Comparison of ENCODE assay signal across 10 cellular contexts in the genomic region with DNA sequence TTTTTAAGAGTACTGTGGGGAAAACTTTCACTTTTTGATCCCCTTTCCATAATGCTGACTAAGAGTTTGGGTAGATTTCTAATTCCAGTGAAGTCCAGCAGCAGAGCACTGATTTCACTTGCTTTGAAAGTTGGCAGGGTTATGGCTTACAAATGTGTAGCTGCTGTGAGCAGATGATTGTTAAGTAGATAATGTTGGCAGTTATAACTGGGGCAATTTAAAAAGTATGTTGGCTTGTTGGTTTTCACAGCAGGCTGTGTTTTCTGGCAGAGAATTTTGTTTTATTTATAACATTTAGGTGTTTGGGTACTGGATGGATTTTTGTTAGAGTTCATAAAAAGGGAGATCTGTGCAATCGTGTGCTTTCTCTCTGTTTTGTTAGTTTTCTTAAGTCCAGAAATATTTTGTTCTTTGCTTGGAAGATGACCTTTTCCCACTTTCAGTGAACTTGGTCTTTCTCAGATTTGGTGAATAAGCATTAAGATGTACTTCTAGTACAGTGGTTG. TPM values are rescaled to one million over a fixed set of nuclear protein-coding genes. Genes with fewer than 3 reads are reported as not detected.
DNase-seq lines count a peak whose midpoint lies in the region; ATAC-seq, FAIRE-seq and TF ChIP-seq lines count a peak whose summit lies in the region.
"Had no signal": no experiment of that assay in that cellular context is flagged by ENCODE, and none has a peak within 500 bp of the region (broad histone marks: within the 10 kb centered on the region; RNA-seq: fewer than 3 reads in every experiment).

No MANE protein-coding gene starts in this region.

- ATAC-seq in pancreas (peak; percentile 60 to 77 (median 74)), GM21528 (IDR thresholded peaks at IDR 0.05; ENCODE audit: low FRiP score, unreplicated experiment) (no peak), GM18909 (IDR thresholded peaks at IDR 0.05; ENCODE audit: poor library complexity, unreplicated experiment) (no peak)

- H3K36me3 ChIP-seq in SK-N-MC (ENCODE audit: insufficient read depth, low read length): no peaks in the 10 kb centered on the region; the same call in 1 of the 2 replicates
- no peaks in the 10 kb centered on the region for H3K36me3 ChIP-seq in pancreas
- H3K36me3 ChIP-seq in ascending aorta: no peaks in the 10 kb centered on the region

- H3K4me1 ChIP-seq in pancreas: peaks cover 14 to 40% (median 31%) of the 10 kb centered on the region in 3 donors
- peaks cover 0 to 9% of the 10 kb centered on the region in 2 donors for H3K4me1 ChIP-seq in ascending aorta

- peak overlapping the region; percentile 65 for H3K4me3 ChIP-seq in SK-N-MC
- no peak overlapping the region for H3K4me3 ChIP-seq in fibroblast of villous mesenchyme (ENCODE audit: low read depth, low read length)
- H3K4me3 ChIP-seq in pancreas: no peak overlapping the region
- H3K4me3 ChIP-seq in ascending aorta: no peak overlapping the region

- no peak for TF ChIP-seq CTCF in fibroblast of villous mesenchyme (IDR thresholded peaks at IDR 0.05; ENCODE audit: insufficient read depth, low read depth, low read length)
- no peak for TF ChIP-seq CTCF in pancreas (IDR thresholded peaks at IDR 0.05)
- no peak for TF ChIP-seq CTCF in ascending aorta (IDR thresholded peaks at IDR 0.05)

- peak overlapping the region; percentile 27 for H3K9ac ChIP-seq in SK-N-MC (ENCODE audit: insufficient read length)

- 12 to 14% methylated on average over 1 of the region's 1 CpG for WGBS in pancreas, 2 donors

- H3K27ac ChIP-seq in SK-N-MC (peak overlapping the region; percentile 91), pancreas (peak overlapping the region in 2 of 4 donors; percentile 16 to 18), ascending aorta (no peak overlapping the region)

- intact Hi-C loops in pancreas (cut with DNase I) (no loop called here), ascending aorta (cut with DNase I) (no loop called here)

- H3K9me3 ChIP-seq in SK-N-MC (ENCODE audit: low read depth, low read length) (no peaks in the 10 kb centered on the region; the same call in 1 of the 2 replicates), pancreas (no peaks in the 10 kb centered on the region), ascending aorta (no peaks in the 10 kb centered on the region)

- H3K27me3 ChIP-seq in pancreas (no peaks in the 10 kb centered on the region), ascending aorta (no peaks in the 10 kb centered on the region)

- no peak for FAIRE-seq in pancreas (lab: Jason Lieb, UNC)

- DNase-seq in EL: peak; percentile 36
- DNase-seq in SK-N-MC (ENCODE audit: low read depth, low spot score): peak; percentile 47
- DNase-seq in fibroblast of villous mesenchyme (ENCODE audit: low read depth): peak; percentile 80
- DNase-seq in pancreas: no peak
- no peak for DNase-seq in ascending aorta (ENCODE audit: low spot score in 2 of 2)
- no peak for DNase-seq in CD1c-positive myeloid dendritic cell (ENCODE audit: extremely low spot score)
- DNase-seq: activated CD4-positive, alpha-beta T cell treated with anti-CD3 and anti-CD28 coated beads, Interleukin-2, amount 50 U/mL, for 4 hours; cerebellar nuclear complex had no signal

RNA-seq across cellular contexts. Expression of a gene that starts 31.4 kb away (rescaled TPM):
- total RNA-seq in fibroblast of villous mesenchyme (32.2 and 37.1 TPM in 2 replicates), pancreas (100 to 1,000 TPM in 1 of 6 donors, 10 to 100 TPM in 5; 66.6 to 122 (median 75.7) TPM), ascending aorta (102 TPM)
- polyA plus RNA-seq in pancreas: 10 to 100 TPM; 55.2 to 56.7 TPM

Comparison
In these comparisons a context has a peak if more than half of its experiments do, and no peak if none do; other contexts are left out.
1. DNase-seq: peak in EL (single experiment), SK-N-MC (single experiment) and fibroblast of villous mesenchyme (single experiment); none in pancreas (0 of 6), ascending aorta (0 of 2) and CD1c-positive myeloid dendritic cell (single experiment).
2. ATAC-seq: peak in pancreas (4 of 4); none in GM21528 (single experiment) and GM18909 (single experiment).